Comparison of ENCODE assay signal across 21 cellular contexts in genomic region chr4:114334808-114335739, GRCh38.
DNase-seq lines count a peak whose midpoint lies in the region; ATAC-seq, FAIRE-seq and TF ChIP-seq lines count a peak whose summit lies in the region.
"Had no signal": no experiment of that assay in that cellular context is flagged by ENCODE, and none has a peak within 500 bp of the region (broad histone marks: within the 10 kb centered on the region; RNA-seq: fewer than 3 reads in every experiment).

No MANE protein-coding gene starts in this region.

- POLR2A ChIA-PET in A673 (lab: Charles Lee; ENCODE audit: low non-redundant PET): no interaction called here

- peak; percentile 96 for FAIRE-seq in endometrium (lab: Jason Lieb, UNC)
- FAIRE-seq: G401.6, H54 had no signal

- DNase-seq in A673 (ENCODE audit: low spot score) (peak; percentile 79), NOMO-1 treated with DMSO at 0.1 percent for 48 hours (lab: John Stamatoyannopoulos, UW; ENCODE audit: unreplicated experiment) (peak; percentile 72), left cardiac atrium (no peak)
- no peak for DNase-seq in effector CD8-positive, alpha-beta T cell (lab: John Stamatoyannopoulos, UW)
- DNase-seq: ACHN, COR-L47, DMS 273 treated with DMSO at 0.1 percent for 48 hours, DND-41, KG1, NCI-H1417, NCI-H187, NCI-H2107, NCI-H2227 treated with DMSO at 0.1 percent for 48 hours, NCI-H524, Peyer's patch had no signal

- peak overlapping the region in 2 of 3 experiments; percentile 0 to 55 for H3K27ac Mint-ChIP-seq in nephron
- H3K27ac Mint-ChIP-seq: B cell had no signal

- H3K4me3 ChIP-seq in A673 (ENCODE audit: low read depth, low read length, poor library complexity, severe bottlenecking): no peak overlapping the region
- H3K4me3 ChIP-seq: Peyer's patch had no signal

- TF ChIP-seq CTCF in A673 (conservative IDR thresholded peaks at IDR 0.05; ENCODE audit: low read depth, low read length): no peak
- TF ChIP-seq CTCF in nephron (IDR thresholded peaks at IDR 0.05; ENCODE audit: unreplicated experiment in 3 of 3): no peak

- no peak overlapping the region for H3K4me3 Mint-ChIP-seq in nephron
- H3K4me3 Mint-ChIP-seq: B cell had no signal

- H3K27ac ChIP-seq in A673 (ENCODE audit: low read depth, low read length, poor library complexity, severe bottlenecking): no peak overlapping the region
- H3K27ac ChIP-seq: Peyer's patch had no signal

- H3K9me3 ChIP-seq in A673 (ENCODE audit: low read depth, low read length, poor library complexity, severe bottlenecking): no peaks in the 10 kb centered on the region
- H3K9me3 ChIP-seq: Peyer's patch had no signal

- H3K27me3 Mint-ChIP-seq in nephron (ENCODE audit: low read depth): no peaks in the 10 kb centered on the region

- BruUV-seq in A673 (replicated peaks; lab: Mats Ljungman, UMichigan): no TSS peak

- intact Hi-C loops in A673 (cut with micrococcal nuclease; ENCODE audit: unreplicated experiment): no loop called here
- intact Hi-C loops in left cardiac atrium (cut with DNase I): no loop called here

- H3K27me3 ChIP-seq in A673 (replicated peaks; ENCODE audit: insufficient read depth, low read depth, low read length, poor library complexity): peaks cover 8% of the 10 kb centered on the region
- H3K27me3 ChIP-seq: Peyer's patch had no signal

- no peaks in the 10 kb centered on the region for H3K36me3 ChIP-seq in A673 (ENCODE audit: insufficient read depth, low read length, poor library complexity, severe bottlenecking)
- H3K36me3 ChIP-seq: Peyer's patch had no signal

- no peak for ATAC-seq in left cardiac atrium
- ATAC-seq in GM21423 (IDR thresholded peaks at IDR 0.05; ENCODE audit: unreplicated experiment): no peak

- H3K9me3 Mint-ChIP-seq in nephron: no peaks in the 10 kb centered on the region

- peaks cover 6% of the 10 kb centered on the region for H3K4me1 ChIP-seq in A673 (ENCODE audit: insufficient read depth, low read length, poor library complexity, severe bottlenecking)
- H3K4me1 ChIP-seq: Peyer's patch had no signal

- no peaks in the 10 kb centered on the region for H3K4me1 Mint-ChIP-seq in nephron
- H3K4me1 Mint-ChIP-seq: B cell had no signal

- CTCF ChIA-PET in A673 (lab: Charles Lee): no interaction called here

- no peaks in the 10 kb centered on the region for H3K36me3 Mint-ChIP-seq in nephron (ENCODE audit: low read depth)

Comparison
In these comparisons a context has a peak if more than half of its experiments do, and no peak if none do; other contexts are left out.
1. DNase-seq: peak in A673 (single experiment) and NOMO-1 treated with DMSO at 0.1 percent for 48 hours (single experiment); none in left cardiac atrium (single experiment) and effector CD8-positive, alpha-beta T cell (single experiment).